ENCODE assay signal across 17 cellular contexts in genomic region chr7:2651336-2651735, GRCh38. TPM values are rescaled to one million over a fixed set of nuclear protein-coding genes. Genes with fewer than 3 reads are reported as not detected.
A peak's percentile ranks its signal among the peaks of the same experiment; 100 is the strongest.
DNase-seq lines count a peak whose midpoint lies in the region; ATAC-seq, FAIRE-seq and TF ChIP-seq lines count a peak whose summit lies in the region.
"Had no signal": no experiment of that assay in that cellular context is flagged by ENCODE, and none has a peak within 500 bp of the region (broad histone marks: within the 10 kb centered on the region; RNA-seq: fewer than 3 reads in every experiment).

No MANE protein-coding gene starts in this region.

- peaks cover 4% of the 10 kb centered on the region for H3K9me3 Mint-ChIP-seq in glutamatergic neuron (ENCODE audit: unreplicated experiment)
- H3K9me3 Mint-ChIP-seq in T-cell: no peaks in the 10 kb centered on the region
- H3K9me3 Mint-ChIP-seq: activated CD4-positive, alpha-beta T cell treated with anti-CD3 and anti-CD28 coated beads, Interleukin-2, amount 10 ng/mL, durations not matched to agents 24 days and 14 days; activated T-helper 17 cell treated with anti-CD3 and anti-CD28 coated beads, Interleukin-2, amount 50 U/mL, for 72 hours; effector memory CD8-positive, alpha-beta T cell; naive B cell; T-helper 1 cell treated with Interleukin-12 subunit alpha and Interleukin-12 subunit beta and Interleukin-4 antibody, amounts not matched to agents 30 μg/mL and 1 μg/mL, for 36 hours had no signal

- TF ChIP-seq CTCF in D721Med (IDR thresholded peaks at IDR 0.05; ENCODE audit: insufficient read depth, missing control alignments) (peak; percentile 21), HCT116 (IDR thresholded peaks at IDR 0.05 in 2 of 3, conservative IDR thresholded peaks at IDR 0.05 in 1 of 3; ENCODE audit: borderline replicate concordance in 1 of 3, insufficient read depth in 1 of 3, low read depth in 2 of 3, low read length in 2 of 3) (peak in 2 of 3 experiments; percentile 23; a peak in 2 of 6 replicates), SK-N-SH (IDR thresholded peaks at IDR 0.05) (peak; percentile 36), glutamatergic neuron (IDR thresholded peaks at IDR 0.05; ENCODE audit: partially characterized antibody, unreplicated experiment) (peak; percentile 22)

- peaks cover 5% of the 10 kb centered on the region for H3K27me3 Mint-ChIP-seq in glutamatergic neuron (ENCODE audit: unreplicated experiment)
- H3K27me3 Mint-ChIP-seq in T-cell: no peaks in the 10 kb centered on the region
- H3K27me3 Mint-ChIP-seq: activated CD4-positive, alpha-beta T cell treated with anti-CD3 and anti-CD28 coated beads, Interleukin-2, amount 10 ng/mL, durations not matched to agents 24 days and 14 days; activated T-helper 17 cell treated with anti-CD3 and anti-CD28 coated beads, Interleukin-2, amount 50 U/mL, for 72 hours; effector memory CD8-positive, alpha-beta T cell; naive B cell had no signal

- H3K4me2 ChIP-seq in HCT116 (ENCODE audit: low read length): no peak overlapping the region
- H3K4me2 ChIP-seq in SK-N-SH: no peak overlapping the region

- intact Hi-C loops in HCT116 (cut with micrococcal nuclease): no loop called here

- H3K4me3 Mint-ChIP-seq in glutamatergic neuron (ENCODE audit: unreplicated experiment): no peak overlapping the region
- H3K4me3 Mint-ChIP-seq in T-cell: no peak overlapping the region
- H3K4me3 Mint-ChIP-seq: activated CD4-positive, alpha-beta T cell treated with anti-CD3 and anti-CD28 coated beads, Interleukin-2, amount 10 ng/mL, durations not matched to agents 24 days and 14 days; activated T-helper 17 cell treated with anti-CD3 and anti-CD28 coated beads, Interleukin-2, amount 50 U/mL, for 72 hours; effector memory CD8-positive, alpha-beta T cell; naive B cell; T-helper 1 cell treated with Interleukin-12 subunit alpha and Interleukin-12 subunit beta and Interleukin-4 antibody, amounts not matched to agents 30 μg/mL and 1 μg/mL, for 36 hours had no signal

- WGBS in SK-N-SH (ENCODE audit: low lambda C conversion rate): 85% methylated on average over 15 of the region's 15 CpGs

- RAD21 ChIA-PET in HCT116 (lab: Charles Lee; ENCODE audit: low non-redundant PET in 1 of 2, low total read pairs in 2 of 2, uncharacterized antibody in 2 of 2, unreplicated experiment in 2 of 2): no interaction called here

- H3K4me1 ChIP-seq in HCT116 (ENCODE audit: control insufficient read depth in 1 of 2, insufficient read depth in 2 of 2, low read length in 2 of 2): peaks cover 4 to 11% of the 10 kb centered on the region in 2 experiments
- peaks cover 0 to 23% of the 10 kb centered on the region in 2 experiments; a peak in 1 of 4 replicates for H3K4me1 ChIP-seq in SK-N-SH (ENCODE audit: control insufficient read depth in 1 of 2, insufficient read depth in 2 of 2, low read depth in 1 of 2, low read length in 1 of 2)

- no peak for TF ChIP-seq POLR2A in HCT116 (IDR thresholded peaks at IDR 0.05; ENCODE audit: borderline replicate concordance, extremely low read depth, insufficient read depth, insufficient read length)

- H3K79me2 ChIP-seq in HCT116 (ENCODE audit: insufficient read depth, low read length) (no peaks in the 10 kb centered on the region), SK-N-SH (ENCODE audit: insufficient read depth) (peaks cover 29% of the 10 kb centered on the region)

- POLR2A ChIA-PET in HCT116 (lab: Charles Lee): no interaction called here
- POLR2A ChIA-PET in SK-N-SH (lab: Yijun Ruan, JAX): interaction anchor here (1.2 kb wide), 1 partner anchor 19 kb away, joined by 3 read pairs; no protein-coding TSS in a partner anchor
- POLR2A ChIA-PET in T-cell (lab: Charles Lee): no interaction called here

- ATAC-seq in HCT116 (peak; percentile 32; the same call in 1 of the 2 replicates), T-cell (replicated peaks in 1 of 4) (no peak), GM19023 (IDR thresholded peaks at IDR 0.05; ENCODE audit: unreplicated experiment) (no peak)
- ATAC-seq: activated T-helper 17 cell treated with anti-CD3 and anti-CD28 coated beads, Interleukin-2, amount 50 U/mL, for 72 hours; effector memory CD8-positive, alpha-beta T cell had no signal

- H3K27ac ChIP-seq in HCT116 (ENCODE audit: low read depth, low read length) (no peak overlapping the region), SK-N-SH (ENCODE audit: low read depth in 2 of 2, low read length in 1 of 2) (no peak overlapping the region)
- H3K27ac ChIP-seq: C4-2B had no signal

- no peak overlapping the region for H3K9ac ChIP-seq in HCT116 (ENCODE audit: low read length)
- H3K9ac ChIP-seq in SK-N-SH: no peak overlapping the region

- H3K36me3 ChIP-seq in HCT116 (ENCODE audit: control insufficient read depth in 1 of 2, insufficient read depth in 2 of 2, low read length in 2 of 2) (no peaks in the 10 kb centered on the region; a peak in 1 of 4 replicates), SK-N-SH (replicated peaks in 1 of 2; ENCODE audit: control insufficient read depth in 1 of 2, insufficient read depth in 2 of 2, low read length in 1 of 2) (peaks cover 37 to 66% of the 10 kb centered on the region in 2 experiments)

- H4K20me1 ChIP-seq in HCT116 (ENCODE audit: insufficient read depth): no peaks in the 10 kb centered on the region
- H4K20me1 ChIP-seq in SK-N-SH (ENCODE audit: insufficient read depth): peaks cover 35% of the 10 kb centered on the region

- TF ChIP-seq EP300 in SK-N-SH (IDR thresholded peaks at IDR 0.05; ENCODE audit: borderline replicate concordance in 1 of 2, low read depth in 1 of 2, low read length in 1 of 2): no peak

- H3K27me3 ChIP-seq in HCT116 (ENCODE audit: insufficient read depth, low read length) (no peaks in the 10 kb centered on the region), SK-N-SH (ENCODE audit: insufficient read depth) (no peaks in the 10 kb centered on the region)

- H3K9me3 ChIP-seq in HCT116 (ENCODE audit: control insufficient read depth in 1 of 2, insufficient read depth in 1 of 2, low read depth in 1 of 2, low read length in 2 of 2) (no peaks in the 10 kb centered on the region), SK-N-SH (no peaks in the 10 kb centered on the region)

- H3K9me2 ChIP-seq in HCT116 (ENCODE audit: insufficient read depth) (no peaks in the 10 kb centered on the region), SK-N-SH (no peaks in the 10 kb centered on the region)

- H3K4me1 Mint-ChIP-seq in glutamatergic neuron (ENCODE audit: low read depth, unreplicated experiment) (peaks cover 12% of the 10 kb centered on the region), T-cell (no peaks in the 10 kb centered on the region)
- H3K4me1 Mint-ChIP-seq: activated CD4-positive, alpha-beta T cell treated with anti-CD3 and anti-CD28 coated beads, Interleukin-2, amount 10 ng/mL, durations not matched to agents 24 days and 14 days; activated T-helper 17 cell treated with anti-CD3 and anti-CD28 coated beads, Interleukin-2, amount 50 U/mL, for 72 hours had no signal

- BruUV-seq in HCT116 (replicated peaks; lab: Mats Ljungman, UMichigan): no TSS peak

- no peak overlapping the region for H3K4me3 ChIP-seq in HCT116 (replicated peaks in 1 of 2; ENCODE audit: low read depth in 1 of 2, low read length in 2 of 2)
- H3K4me3 ChIP-seq in SK-N-SH (ENCODE audit: low read depth in 2 of 2, low read length in 1 of 2): no peak overlapping the region

- peaks cover 6% of the 10 kb centered on the region for H3F3A ChIP-seq in SK-N-SH (replicated peaks; ENCODE audit: insufficient read depth)

- H3K36me3 Mint-ChIP-seq in glutamatergic neuron (ENCODE audit: unreplicated experiment): no peaks in the 10 kb centered on the region
- H3K36me3 Mint-ChIP-seq in T-cell: no peaks in the 10 kb centered on the region
- H3K36me3 Mint-ChIP-seq: naive B cell had no signal

- no peak for FAIRE-seq in D721Med (lab: Jason Lieb, UNC)
- FAIRE-seq: astrocyte had no signal

- CTCF ChIA-PET in HCT116 (lab: Charles Lee) (no interaction called here), SK-N-SH (lab: Yijun Ruan, JAX) (interaction anchor here (0.5 to 4.6 kb wide), 4 partner anchors 10 to 25 kb away, joined by 3 to 28 read pairs (median 10); no protein-coding TSS in a partner anchor), T-cell (lab: Charles Lee) (no interaction called here)

- TF ChIP-seq RAD21 in HCT116 (IDR thresholded peaks at IDR 0.05; ENCODE audit: low read depth) (no peak), SK-N-SH (IDR thresholded peaks at IDR 0.05; ENCODE audit: low read length) (no peak)

- H3K27ac Mint-ChIP-seq in glutamatergic neuron (ENCODE audit: unreplicated experiment) (no peak overlapping the region), T-cell (no peak overlapping the region)
- H3K27ac Mint-ChIP-seq: activated CD4-positive, alpha-beta T cell treated with anti-CD3 and anti-CD28 coated beads, Interleukin-2, amount 10 ng/mL, durations not matched to agents 24 days and 14 days; activated T-helper 17 cell treated with anti-CD3 and anti-CD28 coated beads, Interleukin-2, amount 50 U/mL, for 72 hours; T-helper 1 cell treated with Interleukin-12 subunit alpha and Interleukin-12 subunit beta and Interleukin-4 antibody, amounts not matched to agents 30 μg/mL and 1 μg/mL, for 36 hours had no signal

- DNase-seq in D721Med (ENCODE audit: insufficient read length, low spot score): peak; percentile 57
- no peak for DNase-seq in HCT116 (ENCODE audit: low read depth, low spot score)
- DNase-seq in SK-N-SH: no peak
- no peak for DNase-seq in glutamatergic neuron
- DNase-seq in AG08395 (ENCODE audit: low spot score): no peak
- DNase-seq in T-cell: no peak
- no peak for DNase-seq in stimulated activated CD4-positive, alpha-beta T cell treated with anti-CD3 and anti-CD28 coated beads, Interleukin-4, amount 100 ng/mL, for 24 hours
- DNase-seq: activated CD4-positive, alpha-beta T cell treated with anti-CD3 and anti-CD28 coated beads, Interleukin-2, amount 10 ng/mL, durations not matched to agents 24 days and 14 days; effector memory CD8-positive, alpha-beta T cell; KG1; naive B cell had no signal

- no peak overlapping the region for H2AFZ ChIP-seq in HCT116 (ENCODE audit: low read depth, low read length, poor library complexity, severe bottlenecking)
- H2AFZ ChIP-seq in SK-N-SH (ENCODE audit: low read depth): no peak overlapping the region

TF ChIP-seq in HCT116, 20 proteins besides CTCF, POLR2A, EP300 and RAD21 (continues in another document):
- no peak for TF ChIP-seq ELF1 (IDR thresholded peaks at IDR 0.05; ENCODE audit: borderline replicate concordance, low read depth)

TF ChIP-seq in SK-N-SH, 30 proteins besides CTCF, POLR2A, EP300 and RAD21 (continues in another document):
- TF ChIP-seq TEAD4 (IDR thresholded peaks at IDR 0.05; ENCODE audit: borderline replicate concordance, insufficient read depth): no peak

RNA-seq across cellular contexts. Expression of gene TTYH3, which starts 19.6 kb away (rescaled TPM):
- total RNA-seq in HCT116 (2021; ENCODE audit: unreplicated experiment) (40.3 TPM), glutamatergic neuron (ENCODE audit: unreplicated experiment) (324 TPM), T-cell (10 to 100 TPM; 11.5 to 17.7 (median 14.5) TPM)
- polyA plus RNA-seq in HCT116 (2012): 24.8 and 28.1 TPM in 2 replicates
- 65.3 and 105 TPM in 2 replicates for polyA plus RNA-seq in SK-N-SH (2012; rRNA removed)
- 44.6 and 83.8 TPM in 2 replicates for polyA plus RNA-seq in SK-N-SH (2012; cell fraction: cytosol; rRNA removed)
- 139 and 151 TPM in 2 replicates for polyA plus RNA-seq in SK-N-SH (2012; cell fraction: nucleus; rRNA removed)

RNA-seq across cellular contexts. Expression of gene AMZ1, which starts 36.7 kb away (rescaled TPM):
- not detected for total RNA-seq in HCT116 (2021; ENCODE audit: unreplicated experiment)
- polyA plus RNA-seq in HCT116 (2012): 0.03 and 0.04 TPM in 2 replicates
- 0.15 and 0.19 TPM in 2 replicates for polyA plus RNA-seq in SK-N-SH (2012; rRNA removed)
- polyA plus RNA-seq in SK-N-SH (2012; cell fraction: cytosol; rRNA removed): 0.04 and 0.12 TPM in 2 replicates
- 0.29 and 0.69 TPM in 2 replicates for polyA plus RNA-seq in SK-N-SH (2012; cell fraction: nucleus; rRNA removed)
- total RNA-seq in glutamatergic neuron (ENCODE audit: unreplicated experiment): 0.15 TPM
- under 1 TPM; 0.09 to 0.79 (median 0.30) TPM for total RNA-seq in T-cell
- total RNA-seq: activated CD4-positive, alpha-beta T cell treated with anti-CD3 and anti-CD28 coated beads, Interleukin-2, amount 10 ng/mL, durations not matched to agents 24 days and 14 days; G401 had no signal
